ENCODE assay signal across 25 cellular contexts in genomic region chr5:74888117-74888516, GRCh38. TPM values are rescaled to one million over a fixed set of nuclear protein-coding genes. Genes with fewer than 3 reads are reported as not detected.
"Had no signal": no experiment of that assay in that cellular context is flagged by ENCODE, and none has a peak within 500 bp of the region (broad histone marks: within the 10 kb centered on the region; RNA-seq: fewer than 3 reads in every experiment).

No MANE protein-coding gene starts in this region.

- H3K4me1 Mint-ChIP-seq: activated CD4-positive, alpha-beta T cell treated with anti-CD3 and anti-CD28 coated beads, Interleukin-2, amount 10 ng/mL, durations not matched to agents 24 days and 14 days; activated CD8-positive, alpha-beta memory T cell treated with anti-CD3 and anti-CD28 coated beads, Interleukin-2, amount 10 ng/mL, durations not matched to agents 7 days and 5 days; brain had no signal

- H3K9me3 Mint-ChIP-seq: activated CD4-positive, alpha-beta T cell treated with anti-CD3 and anti-CD28 coated beads, Interleukin-2, amount 10 ng/mL, durations not matched to agents 24 days and 14 days; activated T-cell treated with anti-CD3 and anti-CD28 coated beads, Interleukin-2, amount 50 U/mL, for 24 hours; activated T-helper 1 cell treated with anti-CD3 and anti-CD28 coated beads, Interleukin-12 subunit alpha, Interleukin-12 subunit beta, Interleukin-2, Interleukin-4 antibody, amounts not matched to agents 30 ng/mL and 10 ng/mL and 1 ng/mL, durations not matched to agents 14 hours and 24 hours and 36 hours; T-helper 1 cell treated with Interleukin-12 subunit alpha and Interleukin-12 subunit beta and Interleukin-4 antibody, amounts not matched to agents 30 μg/mL and 1 μg/mL, for 36 hours had no signal

- H3K4me3 Mint-ChIP-seq: activated CD4-positive, alpha-beta T cell treated with anti-CD3 and anti-CD28 coated beads, Interleukin-2, amount 10 ng/mL, durations not matched to agents 24 days and 14 days; activated CD8-positive, alpha-beta memory T cell treated with anti-CD3 and anti-CD28 coated beads, Interleukin-2, amount 10 ng/mL, durations not matched to agents 7 days and 5 days; activated naive CD8-positive, alpha-beta T cell; activated T-cell treated with anti-CD3 and anti-CD28 coated beads, Interleukin-2, amount 50 U/mL, for 24 hours; activated T-helper 1 cell treated with anti-CD3 and anti-CD28 coated beads, Interleukin-12 subunit alpha, Interleukin-12 subunit beta, Interleukin-2, Interleukin-4 antibody, amounts not matched to agents 30 ng/mL and 10 ng/mL and 1 ng/mL, durations not matched to agents 14 hours and 24 hours and 36 hours; brain; T-helper 1 cell treated with Interleukin-12 subunit alpha and Interleukin-12 subunit beta and Interleukin-4 antibody, amounts not matched to agents 30 μg/mL and 1 μg/mL, for 36 hours; WTC11 had no signal

- H3K36me3 Mint-ChIP-seq: activated CD8-positive, alpha-beta memory T cell treated with anti-CD3 and anti-CD28 coated beads, Interleukin-2, amount 10 ng/mL, durations not matched to agents 7 days and 5 days; activated naive CD8-positive, alpha-beta T cell; brain had no signal

- H3K27ac Mint-ChIP-seq: activated CD4-positive, alpha-beta T cell treated with anti-CD3 and anti-CD28 coated beads, Interleukin-2, amount 10 ng/mL, durations not matched to agents 24 days and 14 days; activated CD8-positive, alpha-beta memory T cell treated with anti-CD3 and anti-CD28 coated beads, Interleukin-2, amount 10 ng/mL, durations not matched to agents 7 days and 5 days; activated naive CD8-positive, alpha-beta T cell; activated T-cell treated with anti-CD3 and anti-CD28 coated beads, Interleukin-2, amount 50 U/mL, for 24 hours; activated T-helper 1 cell treated with anti-CD3 and anti-CD28 coated beads, Interleukin-12 subunit alpha, Interleukin-12 subunit beta, Interleukin-2, Interleukin-4 antibody, amounts not matched to agents 30 ng/mL and 10 ng/mL and 1 ng/mL, durations not matched to agents 14 hours and 24 hours and 36 hours; brain; T-helper 1 cell treated with Interleukin-12 subunit alpha and Interleukin-12 subunit beta and Interleukin-4 antibody, amounts not matched to agents 30 μg/mL and 1 μg/mL, for 36 hours had no signal

- H3K4me3 ChIP-seq: SJCRH30 had no signal

- H3K36me3 ChIP-seq: SJCRH30 had no signal

- ATAC-seq: activated CD8-positive, alpha-beta memory T cell treated with anti-CD3 and anti-CD28 coated beads, Interleukin-2, amount 10 ng/mL, durations not matched to agents 7 days and 5 days; WTC11 had no signal

- H3K4me1 ChIP-seq: SJCRH30 had no signal

- H3K27ac ChIP-seq: SJCRH30 had no signal

- H3K9me3 ChIP-seq: SJCRH30, SK-N-SH had no signal

- H3K27me3 ChIP-seq: SJCRH30 had no signal

- DNase-seq: activated CD4-positive, alpha-beta T cell treated with anti-CD3 and anti-CD28 coated beads, Interleukin-2, amount 10 ng/mL, durations not matched to agents 24 days and 14 days; activated CD4-positive, alpha-beta T cell treated with anti-CD3 and anti-CD28 coated beads, Interleukin-2, amount 50 U/mL, for 48 hours; activated CD4-positive, CD25-positive, alpha-beta regulatory T cell treated with anti-CD3 and anti-CD28 coated beads, Interleukin-2, amount 50 U/mL, for 72 hours; activated CD8-positive, alpha-beta memory T cell treated with anti-CD3 and anti-CD28 coated beads, Interleukin-2, amount 10 ng/mL, durations not matched to agents 7 days and 5 days; activated effector memory CD4-positive, alpha-beta T cell treated with anti-CD3 and anti-CD28 coated beads, Interleukin-2, amount 50 U/mL, for 16 hours; activated naive CD4-positive, alpha-beta T cell treated with Interleukin-2 at 50 U/mL for 16 hours; activated T-cell treated with anti-CD3 and anti-CD28 coated beads, Interleukin-2, amount 50 U/mL, for 24 hours; amygdala; Kasumi-1; NCI-H1105; NCI-H1436; NCI-H1694 treated with DMSO at 0.1 percent for 48 hours; NCI-H2029 treated with DMSO at 0.1 percent for 48 hours; NCI-H345; NCI-H510A; NCI-H526 treated with DMSO at 0.1 percent for 48 hours; NCI-H82; SJCRH30; SK-N-SH had no signal

RNA-seq across cellular contexts. Expression of gene FAM169A, which starts 21.9 kb away (rescaled TPM):
- total RNA-seq: OCI-LY7 had no signal
